27 cellular contexts compared by ENCODE assay signal in genomic region chr1:204509186-204509635, GRCh38. TPM values are rescaled to one million over a fixed set of nuclear protein-coding genes. Genes with fewer than 3 reads are reported as not detected.
DNase-seq lines count a peak whose midpoint lies in the region; ATAC-seq and TF ChIP-seq lines count a peak whose summit lies in the region.
"Had no signal": no experiment of that assay in that cellular context is flagged by ENCODE, and none has a peak within 500 bp of the region (broad histone marks: within the 10 kb centered on the region; RNA-seq: fewer than 3 reads in every experiment).

No MANE protein-coding gene starts in this region.

- H3K36me3 ChIP-seq in trophoblast cell (ENCODE audit: control insufficient read depth in 1 of 2, insufficient read depth in 2 of 2, low read length in 2 of 2), result no peaks in the 10 kb centered on the region
- H3K36me3 ChIP-seq: ascending aorta, pancreas, right atrium auricular region, thoracic aorta had no signal

- H3K79me2 ChIP-seq in trophoblast cell (ENCODE audit: control insufficient read depth, insufficient read depth, low read length, poor library complexity), result no peaks in the 10 kb centered on the region

- H2BK120ac ChIP-seq in trophoblast cell (ENCODE audit: insufficient read depth, low read length, poor library complexity), result no peak overlapping the region

- DNase-seq in DMS53 (lab: John Stamatoyannopoulos, UW) (peak; percentile 14), DMS53 treated with DMSO at 0.1 percent for 48 hours (lab: John Stamatoyannopoulos, UW; ENCODE audit: unreplicated experiment) (no peak), trophoblast cell (no peak), NCI-H1436 (lab: John Stamatoyannopoulos, UW) (no peak), NCI-H2196 treated with DMSO at 0.1 percent for 48 hours (lab: John Stamatoyannopoulos, UW; ENCODE audit: unreplicated experiment) (no peak)
- DNase-seq: activated CD4-positive, alpha-beta T cell treated with anti-CD3 and anti-CD28 coated beads, Interleukin-2, amount 10 ng/mL, durations not matched to agents 7 days and 5 days; activated T-cell treated with anti-CD3 and anti-CD28 coated beads, Interleukin-2, amount 50 U/mL, for 72 hours; dorsolateral prefrontal cortex; islet precursor cell; left ventricle myocardium superior; NCI-H1417; nephron progenitor cell; NK-92 treated with Interleukin-12 subunit alpha and Interleukin-12 subunit beta, amount 100 ng/mL, for 24 hours; pancreas; RPMI8226; stimulated activated CD4-positive, alpha-beta T cell treated with anti-CD3 and anti-CD28 coated beads, Interleukin-4, amount 100 ng/mL, for 24 hours; stimulated activated naive CD4-positive, alpha-beta T cell treated with Interleukin-2 at 50 U/mL for 16 hours had no signal

- peaks cover 0 to 2% of the 10 kb centered on the region in 2 experiments for H3K4me1 ChIP-seq in trophoblast cell (ENCODE audit: control insufficient read depth in 1 of 2, insufficient read depth in 2 of 2, low read length in 2 of 2)

- H3K27ac Mint-ChIP-seq in IgD-negative memory B cell (peak overlapping the region; percentile 46 to 100 (median 64)), brain (peak overlapping the region in 2 of 5 experiments; percentile 30 to 45)
- H3K27ac Mint-ChIP-seq: nephron progenitor cell had no signal

- H3K18ac ChIP-seq in trophoblast cell (ENCODE audit: low read length), result no peak overlapping the region

- H3K9me3 Mint-ChIP-seq in IgD-negative memory B cell, result peaks cover 0 to 2% (median 2%) of the 10 kb centered on the region in 3 donors
- peaks cover 0 to 11% (median 0%) of the 10 kb centered on the region in 5 experiments for H3K9me3 Mint-ChIP-seq in brain

- H3K36me3 Mint-ChIP-seq in IgD-negative memory B cell (no peaks in the 10 kb centered on the region), brain (no peaks in the 10 kb centered on the region)
- H3K36me3 Mint-ChIP-seq: activated naive CD8-positive, alpha-beta T cell had no signal

- H4K91ac ChIP-seq in trophoblast cell (ENCODE audit: low read depth, low read length), result peak overlapping the region; percentile 18

- H3K27ac ChIP-seq in trophoblast cell (ENCODE audit: low read depth, low read length), result no peak overlapping the region
- H3K27ac ChIP-seq: ascending aorta, HL-60, pancreas, right atrium auricular region, thoracic aorta, VCaP had no signal

- H3K27me3 ChIP-seq in trophoblast cell (ENCODE audit: insufficient read depth, low read length), result no peaks in the 10 kb centered on the region
- H3K27me3 ChIP-seq: ascending aorta, dorsolateral prefrontal cortex, pancreas, right atrium auricular region had no signal

- H3K4ac ChIP-seq in trophoblast cell (ENCODE audit: low read depth, low read length), result no peak overlapping the region

- no peak overlapping the region for H3K9ac ChIP-seq in trophoblast cell (ENCODE audit: low read length)

- H2BK5ac ChIP-seq in trophoblast cell (ENCODE audit: low read depth, low read length, poor library complexity), result no peak overlapping the region

- H3K4me3 Mint-ChIP-seq in IgD-negative memory B cell (peak overlapping the region in 2 of 4 donors; percentile 17 to 45), brain (peak overlapping the region in 3 of 5 experiments; percentile 18 to 49 (median 22))
- H3K4me3 Mint-ChIP-seq: central memory CD8-positive, alpha-beta T cell had no signal

- H3K9me3 ChIP-seq in trophoblast cell (ENCODE audit: insufficient read depth, low read depth, low read length), result no peaks in the 10 kb centered on the region
- H3K9me3 ChIP-seq: ascending aorta, pancreas, right atrium auricular region, thoracic aorta had no signal

- H2AK5ac ChIP-seq in trophoblast cell (ENCODE audit: low read length), result peak overlapping the region; percentile 94

- no peak overlapping the region for H3K4me2 ChIP-seq in trophoblast cell (ENCODE audit: low read length)

- no peak for TF ChIP-seq CTCF in brain (conservative IDR thresholded peaks at IDR 0.05)

- H3K4me3 ChIP-seq in trophoblast cell (ENCODE audit: low read depth, low read length), result no peak overlapping the region
- H3K4me3 ChIP-seq: ascending aorta, pancreas, right atrium auricular region, thoracic aorta had no signal

- ATAC-seq in HG03457 (IDR thresholded peaks at IDR 0.05; ENCODE audit: unreplicated experiment), result no peak
- ATAC-seq: activated T-cell treated with anti-CD3 and anti-CD28 coated beads, Interleukin-2, amount 50 U/mL, for 72 hours; left ventricle myocardium superior; pancreas had no signal

- no peak overlapping the region for H4K8ac ChIP-seq in trophoblast cell (ENCODE audit: low read depth, low read length)

- H2AFZ ChIP-seq in trophoblast cell (ENCODE audit: insufficient read depth, low read length, poor library complexity), result no peak overlapping the region

- H3K27me3 Mint-ChIP-seq in IgD-negative memory B cell (peaks cover 3% of the 10 kb centered on the region), brain (peaks cover 31% of the 10 kb centered on the region)
- H3K27me3 Mint-ChIP-seq: activated naive CD8-positive, alpha-beta T cell had no signal

- peaks cover 2% of the 10 kb centered on the region for H3K79me1 ChIP-seq in trophoblast cell (ENCODE audit: low read length)

- no peak overlapping the region for H3K23ac ChIP-seq in trophoblast cell (ENCODE audit: low read length)

- H3K4me1 Mint-ChIP-seq in IgD-negative memory B cell (peaks cover 38 to 48% (median 41%) of the 10 kb centered on the region in 3 donors), brain (peaks cover 22% of the 10 kb centered on the region)

- H3K14ac ChIP-seq in trophoblast cell (ENCODE audit: low read length), result no peak overlapping the region

- WGBS in trophoblast cell (ENCODE audit: extremely low coverage, insufficient coverage, insufficient read length), result no CpG with 5 or more reads among the region's 9 CpGs

- H4K12ac ChIP-seq in trophoblast cell (ENCODE audit: low read depth, low read length), result no peak overlapping the region

- peak overlapping the region; percentile 65 for H2BK12ac ChIP-seq in trophoblast cell (ENCODE audit: low read length)

RNA-seq across cellular contexts. Expression of gene MDM4, which starts 7.0 kb away (rescaled TPM):
- polyA plus RNA-seq in IgD-negative memory B cell (23.9 TPM), brain (ENCODE audit: insufficient read depth, low read depth, low replicate concordance) (2.1 TPM)
- polyA plus RNA-seq in trophoblast cell (2013), result 16.1 and 17.2 TPM in 2 replicates

RNA-seq across cellular contexts. Expression of gene PIK3C2B, which starts 14.6 kb away (rescaled TPM):
- 8.1 TPM for polyA plus RNA-seq in IgD-negative memory B cell
- polyA plus RNA-seq in brain (ENCODE audit: insufficient read depth, low read depth, low replicate concordance), result 15.6 TPM
- polyA plus RNA-seq in trophoblast cell (2013), result 18.1 and 20.1 TPM in 2 replicates
